ENCODE assay signal across 13 cellular contexts in genomic region chr3:65846936-65847335, GRCh38.
"Had no signal": no experiment of that assay in that cellular context is flagged by ENCODE, and none has a peak within 500 bp of the region (broad histone marks: within the 10 kb centered on the region; RNA-seq: fewer than 3 reads in every experiment).

No MANE protein-coding gene starts in this region.

- H3K36me3 Mint-ChIP-seq: stimulated activated naive B cell treated with anti-CD40 and anti-IgM and Interleukin-4, amounts not matched to agents 10 μg/mL and 1 μg/mL and 100 μg/mL, for 72 hours had no signal

- ATAC-seq: effector memory CD8-positive, alpha-beta T cell; heart left ventricle; naive thymus-derived CD4-positive, alpha-beta T cell; sciatic nerve; stimulated activated naive B cell treated with anti-CD40 and anti-IgM and Interleukin-4, amounts not matched to agents 10 μg/mL and 1 μg/mL and 100 μg/mL, for 72 hours; stimulated activated naive CD8-positive, alpha-beta T cell treated with anti-CD3 and anti-CD28 coated beads, Interleukin-15, amount 100 ng/mL, for 72 hours had no signal

- H3K4me3 Mint-ChIP-seq: dendritic cell treated with granulocyte-macrophage colony-stimulating factor and Interleukin-4, amounts not matched to agents 40 ng/mL and 50 ng/mL, for 4 days; effector memory CD8-positive, alpha-beta T cell; naive thymus-derived CD4-positive, alpha-beta T cell; stimulated activated naive B cell treated with anti-CD40 and anti-IgM and Interleukin-4, amounts not matched to agents 10 μg/mL and 1 μg/mL and 100 μg/mL, for 72 hours; stimulated activated naive CD8-positive, alpha-beta T cell treated with anti-CD3 and anti-CD28 coated beads, Interleukin-15, amount 100 ng/mL, for 72 hours had no signal

- DNase-seq: effector memory CD8-positive, alpha-beta T cell; heart left ventricle; hippocampal formation; kidney glomerular epithelial cell; mesendoderm; naive thymus-derived CD4-positive, alpha-beta T cell; stimulated activated CD4-positive, alpha-beta T cell treated with anti-CD3 and anti-CD28 coated beads, Interleukin-2, amount 100 ng/mL, for 24 hours; stimulated activated CD4-positive, alpha-beta T cell treated with anti-CD3 and anti-CD28 coated beads, Interleukin-4, amount 100 ng/mL, for 4 hours; stimulated activated naive B cell treated with anti-CD40 and anti-IgM and Interleukin-4, amounts not matched to agents 10 μg/mL and 1 μg/mL and 100 μg/mL, for 72 hours; stimulated activated naive CD8-positive, alpha-beta T cell treated with anti-CD3 and anti-CD28 coated beads, Interleukin-15, amount 100 ng/mL, for 72 hours; testis had no signal

- H3K27me3 Mint-ChIP-seq: dendritic cell treated with granulocyte-macrophage colony-stimulating factor and Interleukin-4, amounts not matched to agents 40 ng/mL and 50 ng/mL, for 4 days; effector memory CD8-positive, alpha-beta T cell; stimulated activated naive B cell treated with anti-CD40 and anti-IgM and Interleukin-4, amounts not matched to agents 10 μg/mL and 1 μg/mL and 100 μg/mL, for 72 hours; stimulated activated naive CD8-positive, alpha-beta T cell treated with anti-CD3 and anti-CD28 coated beads, Interleukin-15, amount 100 ng/mL, for 72 hours had no signal

- H3K27ac Mint-ChIP-seq: dendritic cell treated with granulocyte-macrophage colony-stimulating factor and Interleukin-4, amounts not matched to agents 40 ng/mL and 50 ng/mL, for 4 days; effector memory CD8-positive, alpha-beta T cell; naive thymus-derived CD4-positive, alpha-beta T cell; stimulated activated naive B cell treated with anti-CD40 and anti-IgM and Interleukin-4, amounts not matched to agents 10 μg/mL and 1 μg/mL and 100 μg/mL, for 72 hours; stimulated activated naive CD8-positive, alpha-beta T cell treated with anti-CD3 and anti-CD28 coated beads, Interleukin-15, amount 100 ng/mL, for 72 hours had no signal

- H3K4me1 Mint-ChIP-seq: naive thymus-derived CD4-positive, alpha-beta T cell; stimulated activated naive B cell treated with anti-CD40 and anti-IgM and Interleukin-4, amounts not matched to agents 10 μg/mL and 1 μg/mL and 100 μg/mL, for 72 hours; stimulated activated naive CD8-positive, alpha-beta T cell treated with anti-CD3 and anti-CD28 coated beads, Interleukin-15, amount 100 ng/mL, for 72 hours had no signal

- H3K9me3 Mint-ChIP-seq: effector memory CD8-positive, alpha-beta T cell had no signal
